ENCODE assay signal across 32 cellular contexts in the genomic region with DNA sequence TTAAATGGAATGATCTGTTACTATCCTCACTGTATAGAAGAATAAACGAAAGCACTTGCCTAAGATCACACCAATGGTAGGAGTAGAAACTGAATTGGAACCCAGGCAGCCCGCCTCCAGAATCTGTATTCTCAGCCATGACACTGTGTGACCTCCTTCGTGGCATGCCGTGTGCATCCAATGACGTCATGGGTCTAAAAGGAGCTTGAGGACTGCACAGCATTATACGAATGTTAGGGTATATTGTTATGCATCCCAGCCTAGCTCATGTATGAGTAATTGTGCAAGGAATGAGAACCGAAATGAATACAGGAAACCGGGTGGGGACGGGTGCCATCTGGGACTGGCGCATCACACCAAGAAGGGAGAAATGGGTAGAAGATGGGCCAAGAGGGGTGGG.
"Had no signal": no experiment of that assay in that cellular context is flagged by ENCODE, and none has a peak within 500 bp of the region (broad histone marks: within the 10 kb centered on the region; RNA-seq: fewer than 3 reads in every experiment).

No MANE protein-coding gene starts in this region.

- H3K27ac ChIP-seq: brain microvascular endothelial cell, esophagus muscularis mucosa, foreskin keratinocyte, gastrocnemius medialis, heart left ventricle, VCaP had no signal

- H3K36me3 ChIP-seq: brain microvascular endothelial cell, esophagus muscularis mucosa, gastrocnemius medialis, heart left ventricle had no signal

- ATAC-seq: activated T-cell treated with anti-CD3 and anti-CD28 coated beads, Interleukin-2, amount 50 U/mL, for 72 hours; effector memory CD8-positive, alpha-beta T cell; foreskin keratinocyte; gastrocnemius medialis had no signal

- H3K4me3 ChIP-seq: esophagus muscularis mucosa, gastrocnemius medialis, heart left ventricle had no signal

- H3K4me1 ChIP-seq: foreskin keratinocyte had no signal

- FAIRE-seq: astrocyte, bronchial epithelial cell, colon had no signal

- H3K27me3 ChIP-seq: brain microvascular endothelial cell had no signal

- H3K9me3 ChIP-seq: esophagus muscularis mucosa, gastrocnemius medialis, heart left ventricle had no signal

- DNase-seq: activated CD4-positive, alpha-beta memory T cell treated with anti-CD3 and anti-CD28 coated beads, Interleukin-2, amount 10 ng/mL, durations not matched to agents 7 days and 5 days; activated CD4-positive, alpha-beta T cell treated with anti-CD3 and anti-CD28 coated beads for 1 hour; activated CD4-positive, alpha-beta T cell treated with anti-CD3 and anti-CD28 coated beads for 4 hours; activated CD4-positive, alpha-beta T cell treated with anti-CD3 and anti-CD28 coated beads, Interleukin-2, amount 10 ng/mL, durations not matched to agents 7 days and 5 days; activated CD4-positive, alpha-beta T cell treated with anti-CD3 and anti-CD28 coated beads, Interleukin-2, amount 50 U/mL, for 4 hours; activated CD8-positive, alpha-beta memory T cell treated with anti-CD3 and anti-CD28 coated beads, Interleukin-2, amount 50 U/mL, for 48 hours; activated effector memory CD4-positive, alpha-beta T cell treated with Interleukin-2 at 50 U/mL for 16 hours; activated gamma-delta T cell treated with Interleukin-2 at 50 U/mL for 16 hours; activated naive CD4-positive, alpha-beta T cell treated with anti-CD3 and anti-CD28 coated beads, Interleukin-2, amount 50 U/mL, for 16 hours; activated naive CD4-positive, alpha-beta T cell treated with Interleukin-2 at 50 U/mL for 16 hours; activated T-cell treated with anti-CD3 and anti-CD28 coated beads for 4 hours; activated T-cell treated with anti-CD3 and anti-CD28 coated beads, Interleukin-2, amount 50 U/mL, for 24 hours; activated T-cell treated with anti-CD3 and anti-CD28 coated beads, Interleukin-2, amount 50 U/mL, for 72 hours; amniotic stem cell; anterior cingulate cortex; brain microvascular endothelial cell; caudate nucleus; cortex of kidney; dermis blood vessel endothelial cell; effector CD4-positive, alpha-beta T cell; effector memory CD8-positive, alpha-beta T cell; erythroblast; foreskin keratinocyte; gastrocnemius medialis; glutamatergic neuron; T-helper 2 cell had no signal
